In genomic region chr10:127976701-127977367, GRCh38 we compare ENCODE assay signal across 12 cellular contexts.
DNase-seq lines count a peak whose midpoint lies in the region; ATAC-seq, FAIRE-seq and TF ChIP-seq lines count a peak whose summit lies in the region.
"Had no signal": no experiment of that assay in that cellular context is flagged by ENCODE, and none has a peak within 500 bp of the region (broad histone marks: within the 10 kb centered on the region; RNA-seq: fewer than 3 reads in every experiment).

No MANE protein-coding gene starts in this region.

- intact Hi-C loops in colonic mucosa (cut with DNase I): no loop called here
- intact Hi-C loops in lower lobe of right lung (cut with DNase I): no loop called here

- H3K27ac ChIP-seq in colonic mucosa (peak overlapping the region; percentile 52), lower lobe of right lung (peak overlapping the region; percentile 76), thoracic aorta (peak overlapping the region; percentile 74 to 75)
- H3K27ac ChIP-seq: C4-2B, neural progenitor cell had no signal

- H3K36me3 ChIP-seq in colonic mucosa: no peaks in the 10 kb centered on the region
- no peaks in the 10 kb centered on the region for H3K36me3 ChIP-seq in lower lobe of right lung
- H3K36me3 ChIP-seq in thoracic aorta: no peaks in the 10 kb centered on the region
- H3K36me3 ChIP-seq: neural progenitor cell had no signal

- no peaks in the 10 kb centered on the region for H3K27me3 ChIP-seq in colonic mucosa
- no peaks in the 10 kb centered on the region for H3K27me3 ChIP-seq in lower lobe of right lung (ENCODE audit: low read depth)
- H3K27me3 ChIP-seq in thoracic aorta (replicated peaks; ENCODE audit: insufficient read depth): no peaks in the 10 kb centered on the region

- H3K4me1 ChIP-seq in colonic mucosa (no peaks in the 10 kb centered on the region), lower lobe of right lung (peaks cover 49% of the 10 kb centered on the region), thoracic aorta (ENCODE audit: control insufficient read depth in 1 of 2, low read depth in 2 of 2) (peaks cover 19 to 30% of the 10 kb centered on the region in 2 donors)
- H3K4me1 ChIP-seq: neural progenitor cell had no signal

- H3K4me3 ChIP-seq in colonic mucosa (no peak overlapping the region), lower lobe of right lung (peak overlapping the region; percentile 24), thoracic aorta (peak overlapping the region; percentile 60)
- H3K4me3 ChIP-seq: neural progenitor cell had no signal

- no peak overlapping the region for H3K9ac ChIP-seq in colonic mucosa (ENCODE audit: low read depth in 2 of 2, low read length in 2 of 2)
- H3K9ac ChIP-seq: neural progenitor cell had no signal

- no peaks in the 10 kb centered on the region for H3K9me3 ChIP-seq in colonic mucosa
- no peaks in the 10 kb centered on the region for H3K9me3 ChIP-seq in lower lobe of right lung
- H3K9me3 ChIP-seq in thoracic aorta: no peaks in the 10 kb centered on the region

- peak; percentile 16 for FAIRE-seq in RCC 7860 (lab: Jason Lieb, UNC)
- FAIRE-seq: islet of Langerhans had no signal

- no peak for TF ChIP-seq CTCF in colonic mucosa (IDR thresholded peaks at IDR 0.05)
- no peak for TF ChIP-seq CTCF in lower lobe of right lung (IDR thresholded peaks at IDR 0.05)
- TF ChIP-seq CTCF in thoracic aorta (IDR thresholded peaks at IDR 0.05): no peak

- DNase-seq in RCC 7860 (ENCODE audit: low spot score) (peak; percentile 53), colonic mucosa (no peak), lower lobe of right lung (no peak), thoracic aorta (ENCODE audit: low spot score) (no peak), NCI-H2081 (lab: John Stamatoyannopoulos, UW) (no peak), NCI-H1694 treated with DMSO at 0.1 percent for 48 hours (lab: John Stamatoyannopoulos, UW) (no peak)
- no peak for DNase-seq in activated CD4-positive, alpha-beta T cell treated with anti-CD3 and anti-CD28 coated beads, Interleukin-2, amount 50 U/mL, for 4 hours
- DNase-seq: NCI-H187 treated with DMSO at 0.1 percent for 48 hours had no signal

- ATAC-seq in lower lobe of right lung (no peak), thoracic aorta (ENCODE audit: insufficient number of reproducible peaks, low FRiP score, low read depth) (no peak), GM19023 (IDR thresholded peaks at IDR 0.05; ENCODE audit: unreplicated experiment) (no peak)
